1 cellular context compared by ENCODE assay signal in the genomic region with DNA sequence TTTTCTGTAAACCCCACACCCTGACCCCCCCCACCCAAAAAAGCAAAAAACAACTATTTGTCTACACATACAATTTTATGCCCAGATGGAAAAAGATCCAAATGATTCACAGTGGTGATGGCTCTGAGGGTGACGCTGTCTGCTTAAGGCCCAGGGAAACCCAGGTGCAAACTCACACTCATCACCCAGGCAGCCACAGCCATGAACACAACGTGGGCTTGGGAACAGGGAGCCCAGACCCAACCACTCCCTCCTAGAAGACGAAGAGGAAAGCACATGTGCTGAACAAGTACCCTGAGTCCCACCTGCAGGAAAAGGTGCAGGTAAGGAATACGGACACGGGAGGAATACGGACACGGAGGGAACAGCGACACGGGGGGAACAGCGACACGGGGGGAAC.
TF ChIP-seq lines count a peak whose summit lies in the region.

No MANE protein-coding gene starts in this region.

TF ChIP-seq in WTC11, 78 proteins besides CTCF, POLR2A, EP300 and RAD21 (continued from another document):
- TF ChIP-seq, protein P1, sequence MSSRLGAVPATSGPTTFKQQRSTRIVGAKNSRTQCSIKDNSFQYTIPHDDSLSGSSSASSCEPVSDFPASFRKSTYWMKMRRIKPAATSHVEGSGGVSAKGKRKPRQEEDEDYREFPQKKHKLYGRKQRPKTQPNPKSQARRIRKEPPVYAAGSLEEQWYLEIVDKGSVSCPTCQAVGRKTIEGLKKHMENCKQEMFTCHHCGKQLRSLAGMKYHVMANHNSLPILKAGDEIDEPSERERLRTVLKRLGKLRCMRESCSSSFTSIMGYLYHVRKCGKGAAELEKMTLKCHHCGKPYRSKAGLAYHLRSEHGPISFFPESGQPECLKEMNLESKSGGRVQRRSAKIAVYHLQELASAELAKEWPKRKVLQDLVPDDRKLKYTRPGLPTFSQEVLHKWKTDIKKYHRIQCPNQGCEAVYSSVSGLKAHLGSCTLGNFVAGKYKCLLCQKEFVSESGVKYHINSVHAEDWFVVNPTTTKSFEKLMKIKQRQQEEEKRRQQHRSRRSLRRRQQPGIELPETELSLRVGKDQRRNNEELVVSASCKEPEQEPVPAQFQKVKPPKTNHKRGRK (CRISPR knock-in tag; IDR thresholded peaks at IDR 0.05; ENCODE audit: borderline replicate concordance): no peak
- TF ChIP-seq, protein P2, sequence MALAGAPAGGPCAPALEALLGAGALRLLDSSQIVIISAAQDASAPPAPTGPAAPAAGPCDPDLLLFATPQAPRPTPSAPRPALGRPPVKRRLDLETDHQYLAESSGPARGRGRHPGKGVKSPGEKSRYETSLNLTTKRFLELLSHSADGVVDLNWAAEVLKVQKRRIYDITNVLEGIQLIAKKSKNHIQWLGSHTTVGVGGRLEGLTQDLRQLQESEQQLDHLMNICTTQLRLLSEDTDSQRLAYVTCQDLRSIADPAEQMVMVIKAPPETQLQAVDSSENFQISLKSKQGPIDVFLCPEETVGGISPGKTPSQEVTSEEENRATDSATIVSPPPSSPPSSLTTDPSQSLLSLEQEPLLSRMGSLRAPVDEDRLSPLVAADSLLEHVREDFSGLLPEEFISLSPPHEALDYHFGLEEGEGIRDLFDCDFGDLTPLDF (CRISPR knock-in tag; IDR thresholded peaks at IDR 0.05): no peak
- TF ChIP-seq, protein P3, sequence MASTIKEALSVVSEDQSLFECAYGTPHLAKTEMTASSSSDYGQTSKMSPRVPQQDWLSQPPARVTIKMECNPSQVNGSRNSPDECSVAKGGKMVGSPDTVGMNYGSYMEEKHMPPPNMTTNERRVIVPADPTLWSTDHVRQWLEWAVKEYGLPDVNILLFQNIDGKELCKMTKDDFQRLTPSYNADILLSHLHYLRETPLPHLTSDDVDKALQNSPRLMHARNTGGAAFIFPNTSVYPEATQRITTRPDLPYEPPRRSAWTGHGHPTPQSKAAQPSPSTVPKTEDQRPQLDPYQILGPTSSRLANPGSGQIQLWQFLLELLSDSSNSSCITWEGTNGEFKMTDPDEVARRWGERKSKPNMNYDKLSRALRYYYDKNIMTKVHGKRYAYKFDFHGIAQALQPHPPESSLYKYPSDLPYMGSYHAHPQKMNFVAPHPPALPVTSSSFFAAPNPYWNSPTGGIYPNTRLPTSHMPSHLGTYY (CRISPR knock-in tag; IDR thresholded peaks at IDR 0.05): no peak
- TF ChIP-seq MXD4 (CRISPR knock-in tag; IDR thresholded peaks at IDR 0.05; ENCODE audit: borderline replicate concordance): no peak
- TF ChIP-seq, protein P4, sequence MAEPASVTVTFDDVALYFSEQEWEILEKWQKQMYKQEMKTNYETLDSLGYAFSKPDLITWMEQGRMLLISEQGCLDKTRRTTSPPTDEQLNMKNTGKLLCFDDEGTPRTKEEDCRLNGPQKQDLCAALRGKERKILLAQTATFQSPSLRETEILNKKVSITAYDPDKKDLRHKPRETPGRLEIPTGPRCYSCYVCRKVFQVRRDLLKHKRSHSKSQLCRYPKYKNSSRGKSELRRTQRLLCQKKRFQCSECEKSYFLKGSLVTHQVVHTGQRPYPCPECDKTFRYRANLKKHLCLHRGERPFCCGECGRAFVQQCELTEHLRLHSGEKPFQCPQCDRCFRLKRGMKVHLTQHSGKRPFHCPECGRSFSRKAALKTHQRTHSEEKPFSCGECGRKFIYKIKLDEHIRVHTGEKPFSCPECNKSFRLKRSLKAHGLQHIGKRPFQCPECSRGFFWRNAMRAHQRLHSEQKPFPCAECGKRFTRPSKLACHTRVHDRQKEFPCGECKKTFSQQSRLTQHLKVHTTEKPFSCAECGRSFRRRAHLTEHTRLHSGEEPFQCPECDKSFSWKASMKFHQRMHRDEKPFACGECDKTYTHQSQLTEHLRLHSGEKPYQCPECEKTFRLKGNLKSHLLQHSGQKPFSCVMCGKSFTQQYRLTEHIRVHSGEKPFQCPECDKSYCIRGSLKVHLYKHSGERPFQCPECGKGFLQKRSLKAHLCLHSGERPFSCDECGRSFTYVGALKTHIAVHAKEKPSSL (CRISPR knock-in tag; conservative IDR thresholded peaks at IDR 0.05): no peak
- TF ChIP-seq, protein P5, sequence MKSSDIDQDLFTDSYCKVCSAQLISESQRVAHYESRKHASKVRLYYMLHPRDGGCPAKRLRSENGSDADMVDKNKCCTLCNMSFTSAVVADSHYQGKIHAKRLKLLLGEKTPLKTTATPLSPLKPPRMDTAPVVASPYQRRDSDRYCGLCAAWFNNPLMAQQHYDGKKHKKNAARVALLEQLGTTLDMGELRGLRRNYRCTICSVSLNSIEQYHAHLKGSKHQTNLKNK (CRISPR knock-in tag; IDR thresholded peaks at IDR 0.05): no peak
- no peak for TF ChIP-seq TCF7 (CRISPR knock-in tag; IDR thresholded peaks at IDR 0.05; ENCODE audit: low read depth)
- no peak for TF ChIP-seq ZNF219 (CRISPR knock-in tag; IDR thresholded peaks at IDR 0.05; ENCODE audit: borderline replicate concordance)
- no peak for TF ChIP-seq TP53 (CRISPR knock-in tag; IDR thresholded peaks at IDR 0.05)
- no peak for TF ChIP-seq CREM (CRISPR knock-in tag; IDR thresholded peaks at IDR 0.05)
- TF ChIP-seq ZNF317 (CRISPR knock-in tag; IDR thresholded peaks at IDR 0.05; ENCODE audit: borderline replicate concordance, low read depth): no peak
- TF ChIP-seq, protein P6, sequence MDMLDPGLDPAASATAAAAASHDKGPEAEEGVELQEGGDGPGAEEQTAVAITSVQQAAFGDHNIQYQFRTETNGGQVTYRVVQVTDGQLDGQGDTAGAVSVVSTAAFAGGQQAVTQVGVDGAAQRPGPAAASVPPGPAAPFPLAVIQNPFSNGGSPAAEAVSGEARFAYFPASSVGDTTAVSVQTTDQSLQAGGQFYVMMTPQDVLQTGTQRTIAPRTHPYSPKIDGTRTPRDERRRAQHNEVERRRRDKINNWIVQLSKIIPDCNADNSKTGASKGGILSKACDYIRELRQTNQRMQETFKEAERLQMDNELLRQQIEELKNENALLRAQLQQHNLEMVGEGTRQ (CRISPR knock-in tag; IDR thresholded peaks at IDR 0.05): no peak
TF ChIP-seq in WTC11: peak in this region for 0.
